In genomic region chr7:6168469-6168868, GRCh38 we compare ENCODE assay signal across 27 cellular contexts.
DNase-seq lines count a peak whose midpoint lies in the region; ATAC-seq and TF ChIP-seq lines count a peak whose summit lies in the region.
"Had no signal": no experiment of that assay in that cellular context is flagged by ENCODE, and none has a peak within 500 bp of the region (broad histone marks: within the 10 kb centered on the region; RNA-seq: fewer than 3 reads in every experiment).

No MANE protein-coding gene starts in this region.

- peaks cover 86% of the 10 kb centered on the region for H3K4me1 Mint-ChIP-seq in nephron progenitor cell
- peaks cover 0 to 5% of the 10 kb centered on the region in 2 donors for H3K4me1 Mint-ChIP-seq in natural killer cell treated with Interleukin-12 subunit alpha and Interleukin-12 subunit beta and Interleukin-15 and Interleukin-18, amount 100 ng/mL, for 72 hours (ENCODE audit: low read depth in 2 of 2)
- H3K4me1 Mint-ChIP-seq: activated CD4-positive, alpha-beta T cell treated with anti-CD3 and anti-CD28 coated beads for 36 hours had no signal

- H3K4me3 Mint-ChIP-seq in nephron progenitor cell, result no peak overlapping the region
- no peak overlapping the region for H3K4me3 Mint-ChIP-seq in natural killer cell treated with Interleukin-12 subunit alpha and Interleukin-12 subunit beta and Interleukin-15 and Interleukin-18, amount 100 ng/mL, for 72 hours
- H3K4me3 Mint-ChIP-seq: activated CD4-positive, alpha-beta T cell treated with anti-CD3 and anti-CD28 coated beads for 36 hours; B cell; T-helper 17 cell had no signal

- no peaks in the 10 kb centered on the region for H3K27me3 ChIP-seq in BLaER1 treated with 17β-estradiol and CSF1 and Interleukin-3, amounts not matched to agents 10 nM and 100 nM
- H3K27me3 ChIP-seq in cardiac muscle cell (no peaks in the 10 kb centered on the region), gastrocnemius medialis (no peaks in the 10 kb centered on the region)
- H3K27me3 ChIP-seq: hepatocyte, tibial artery had no signal

- DNase-seq in NCI-H2171 (lab: John Stamatoyannopoulos, UW) (peak; percentile 48), cardiac muscle cell (ENCODE audit: low read depth in 1 of 2, low spot score in 1 of 2) (no peak), nephron progenitor cell (no peak), GM19238 (ENCODE audit: insufficient read length, low spot score) (no peak), gastrocnemius medialis (no peak), SIG-M5 (lab: John Stamatoyannopoulos, UW) (no peak)
- no peak for DNase-seq in natural killer cell treated with Interleukin-12 subunit alpha and Interleukin-12 subunit beta and Interleukin-15 and Interleukin-18, amount 100 ng/mL, for 72 hours (ENCODE audit: low spot score)
- DNase-seq: activated CD4-positive, alpha-beta T cell treated with anti-CD3 and anti-CD28 coated beads for 36 hours; activated CD8-positive, alpha-beta memory T cell treated with anti-CD3 and anti-CD28 coated beads for 24 hours; activated gamma-delta T cell treated with Interleukin-2 at 50 U/mL for 16 hours; COR-L47; effector CD8-positive, alpha-beta T cell; erythroblast; left colon; NCI-H2029; NCI-H226; NCI-H748 treated with DMSO at 0.1 percent for 48 hours; RPMI8226; stimulated activated CD4-positive, alpha-beta T cell treated with anti-CD3 and anti-CD28 coated beads, Interleukin-1b, Interleukin-23, amount 100 ng/mL, for 48 hours; T-helper 17 cell; tibial artery had no signal

- no peaks in the 10 kb centered on the region for H3K9me3 ChIP-seq in BLaER1 treated with 17β-estradiol and CSF1 and Interleukin-3, amounts not matched to agents 10 nM and 100 nM (replicated peaks in 1 of 11)
- H3K9me3 ChIP-seq in cardiac muscle cell (ENCODE audit: low read depth), result no peaks in the 10 kb centered on the region
- H3K9me3 ChIP-seq in gastrocnemius medialis, result no peaks in the 10 kb centered on the region
- H3K9me3 ChIP-seq: tibial artery had no signal

- H3K4me1 ChIP-seq in BLaER1 treated with 17β-estradiol and CSF1 and Interleukin-3, amounts not matched to agents 10 nM and 100 nM, result peaks cover 91 to 100% (median 100%) of the 10 kb centered on the region in 10 experiments
- H3K4me1 ChIP-seq in cardiac muscle cell (ENCODE audit: low read depth), result peaks cover 26% of the 10 kb centered on the region
- H3K4me1 ChIP-seq in gastrocnemius medialis, result peaks cover 4 to 7% of the 10 kb centered on the region in 2 donors

- H3K27me3 Mint-ChIP-seq in nephron progenitor cell (ENCODE audit: low read depth, poor library complexity), result no peaks in the 10 kb centered on the region
- H3K27me3 Mint-ChIP-seq in natural killer cell treated with Interleukin-12 subunit alpha and Interleukin-12 subunit beta and Interleukin-15 and Interleukin-18, amount 100 ng/mL, for 72 hours, result no peaks in the 10 kb centered on the region
- H3K27me3 Mint-ChIP-seq: activated CD4-positive, alpha-beta T cell treated with anti-CD3 and anti-CD28 coated beads for 36 hours; B cell; T-helper 17 cell had no signal

- H3K27ac Mint-ChIP-seq in nephron progenitor cell, result peak overlapping the region; percentile 96
- no peak overlapping the region for H3K27ac Mint-ChIP-seq in natural killer cell treated with Interleukin-12 subunit alpha and Interleukin-12 subunit beta and Interleukin-15 and Interleukin-18, amount 100 ng/mL, for 72 hours
- H3K27ac Mint-ChIP-seq: activated CD4-positive, alpha-beta T cell treated with anti-CD3 and anti-CD28 coated beads for 36 hours; B cell; T-helper 17 cell had no signal

- H3K27ac ChIP-seq in BLaER1 treated with 17β-estradiol and CSF1 and Interleukin-3, amounts not matched to agents 10 nM and 100 nM, result peak overlapping the region in 10 of 11 experiments; percentile 1 to 88 (median 74); a peak in 18 of 22 replicates
- peak overlapping the region; percentile 79 for H3K27ac ChIP-seq in cardiac muscle cell
- H3K27ac ChIP-seq in gastrocnemius medialis, result peak overlapping the region in 1 of 4 donors; percentile 28
- H3K27ac ChIP-seq: hepatocyte, SK-N-MC, tibial artery had no signal

- peak overlapping the region in 2 of 10 experiments; percentile 3 to 13; a peak in 1 of 20 replicates for H3K4me3 ChIP-seq in BLaER1 treated with 17β-estradiol and CSF1 and Interleukin-3, amounts not matched to agents 10 nM and 100 nM
- H3K4me3 ChIP-seq in cardiac muscle cell (no peak overlapping the region), gastrocnemius medialis (no peak overlapping the region)
- H3K4me3 ChIP-seq: hepatocyte, K562, SK-N-MC, smooth muscle cell, tibial artery had no signal

- TF ChIP-seq CTCF in cardiac muscle cell (IDR thresholded peaks at IDR 0.05; ENCODE audit: low read depth, low read length), result no peak
- no peak for TF ChIP-seq CTCF in nephron progenitor cell (IDR thresholded peaks at IDR 0.05)
- TF ChIP-seq CTCF in gastrocnemius medialis (IDR thresholded peaks at IDR 0.05 in 4 of 5, conservative IDR thresholded peaks at IDR 0.05 in 1 of 5), result no peak

- H3K36me3 ChIP-seq in BLaER1 treated with 17β-estradiol and CSF1 and Interleukin-3, amounts not matched to agents 10 nM and 100 nM, result peaks cover 11 to 40% (median 22%) of the 10 kb centered on the region in 11 experiments; a peak in 21 of 22 replicates
- H3K36me3 ChIP-seq in cardiac muscle cell, result peaks cover 10% of the 10 kb centered on the region
- peaks cover 0 to 16% of the 10 kb centered on the region in 2 donors for H3K36me3 ChIP-seq in gastrocnemius medialis

- TF ChIP-seq POLR2A in gastrocnemius medialis (IDR thresholded peaks at IDR 0.05), result no peak

- intact Hi-C loops in gastrocnemius medialis (cut with DNase I; ENCODE audit: low total_unique reads), result no loop called here

- H3K9me3 Mint-ChIP-seq in nephron progenitor cell, result no peaks in the 10 kb centered on the region
- H3K9me3 Mint-ChIP-seq in natural killer cell treated with Interleukin-12 subunit alpha and Interleukin-12 subunit beta and Interleukin-15 and Interleukin-18, amount 100 ng/mL, for 72 hours, result no peaks in the 10 kb centered on the region

- peak overlapping the region; percentile 4 to 81 (median 65); a peak in 20 of 22 replicates for H3K9ac ChIP-seq in BLaER1 treated with 17β-estradiol and CSF1 and Interleukin-3, amounts not matched to agents 10 nM and 100 nM

- peaks cover 0 to 28% (median under 1%) of the 10 kb centered on the region in 11 experiments; a peak in 7 of 22 replicates for H4K20me1 ChIP-seq in BLaER1 treated with 17β-estradiol and CSF1 and Interleukin-3, amounts not matched to agents 10 nM and 100 nM

- peak overlapping the region; percentile 85 to 98 (median 91) for H3K4me2 ChIP-seq in BLaER1 treated with 17β-estradiol and CSF1 and Interleukin-3, amounts not matched to agents 10 nM and 100 nM
- H3K4me2 ChIP-seq: hepatocyte, smooth muscle cell had no signal

- ATAC-seq in natural killer cell treated with Interleukin-12 subunit alpha and Interleukin-12 subunit beta and Interleukin-15 and Interleukin-18, amount 100 ng/mL, for 72 hours, result no peak
- ATAC-seq in gastrocnemius medialis, result no peak
- ATAC-seq: activated CD4-positive, alpha-beta T cell treated with anti-CD3 and anti-CD28 coated beads for 36 hours; K562; left colon; T-helper 17 cell had no signal

- in situ Hi-C loops in gastrocnemius medialis (cut with MboI; ENCODE audit: low sequenced_read_pairs in 4 of 4), result no loop called here

- peaks cover 26% of the 10 kb centered on the region for H3K36me3 Mint-ChIP-seq in nephron progenitor cell (ENCODE audit: low read depth)
- H3K36me3 Mint-ChIP-seq in natural killer cell treated with Interleukin-12 subunit alpha and Interleukin-12 subunit beta and Interleukin-15 and Interleukin-18, amount 100 ng/mL, for 72 hours, result no peaks in the 10 kb centered on the region
